In the genomic region with DNA sequence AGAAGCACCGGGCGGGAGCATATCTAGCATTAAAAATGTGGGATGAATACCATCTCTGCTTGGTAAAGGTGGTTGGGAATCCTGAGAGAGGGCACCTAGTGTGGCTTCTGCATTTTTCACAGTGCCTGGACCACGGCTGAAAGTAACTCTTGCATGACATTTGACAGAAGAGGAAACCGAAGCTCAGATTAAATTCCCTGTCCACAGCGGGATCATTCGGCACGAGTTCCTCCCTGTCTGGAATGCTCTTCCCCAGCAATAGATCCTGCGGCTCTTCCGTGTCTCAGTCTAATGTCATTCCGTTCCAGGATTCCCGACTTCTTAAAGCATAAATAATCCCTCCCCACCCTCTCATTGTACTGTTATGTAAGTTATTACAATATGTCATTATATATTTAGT, we compare ENCODE assay signal across 11 cellular contexts. TPM values are rescaled to one million over a fixed set of nuclear protein-coding genes. Genes with fewer than 3 reads are reported as not detected.
DNase-seq lines count a peak whose midpoint lies in the region; ATAC-seq and TF ChIP-seq lines count a peak whose summit lies in the region.
"Had no signal": no experiment of that assay in that cellular context is flagged by ENCODE, and none has a peak within 500 bp of the region (broad histone marks: within the 10 kb centered on the region; RNA-seq: fewer than 3 reads in every experiment).

No MANE protein-coding gene starts in this region.

- H4K20me1 ChIP-seq in neural progenitor cell (ENCODE audit: low read depth), result peaks cover 39% of the 10 kb centered on the region

- H3K79me2 ChIP-seq in neural progenitor cell (ENCODE audit: low read depth), result peaks cover 41% of the 10 kb centered on the region

- peaks cover 19% of the 10 kb centered on the region for H3K4me1 ChIP-seq in neural progenitor cell
- peaks cover 0 to 2% of the 10 kb centered on the region in 2 donors for H3K4me1 ChIP-seq in aorta (ENCODE audit: control insufficient read depth in 1 of 2, insufficient read depth in 2 of 2, low read length in 2 of 2)

- peak overlapping the region; percentile 97 for H3K4me3 Mint-ChIP-seq in activated naive CD8-positive, alpha-beta T cell treated with anti-CD3 and anti-CD28 coated beads for 36 hours
- H3K4me3 Mint-ChIP-seq in neural progenitor cell, result peak overlapping the region; percentile 96

- peak overlapping the region; percentile 86 for H3K4me3 ChIP-seq in Jurkat, Clone E6-1 (ENCODE audit: low read length)
- H3K4me3 ChIP-seq in neural progenitor cell (peak overlapping the region; percentile 97), aorta (ENCODE audit: low read length in 2 of 2) (peak overlapping the region in 1 of 2 donors; percentile 17)

- no peaks in the 10 kb centered on the region for H3K9me3 ChIP-seq in neural progenitor cell (ENCODE audit: low read depth)
- H3K9me3 ChIP-seq in aorta (ENCODE audit: control insufficient read depth, low read length), result no peaks in the 10 kb centered on the region
- H3K9me3 ChIP-seq: heart left ventricle had no signal

- H2AFZ ChIP-seq in neural progenitor cell (replicated peaks), result no peak overlapping the region

- intact Hi-C loops in aorta (cut with DNase I), result loop anchor here in 1 of 2 donors (2.0 kb wide), 1 partner anchor 55 kb away; the partner anchor contains the start of gene ADI1

- peak; percentile 37 for DNase-seq in DMS114 treated with DMSO at 0.1 percent for 48 hours (lab: John Stamatoyannopoulos, UW; ENCODE audit: unreplicated experiment)
- DNase-seq in Jurkat, Clone E6-1 (ENCODE audit: low read depth, low spot score), result no peak
- no peak for DNase-seq in activated naive CD8-positive, alpha-beta T cell treated with anti-CD3 and anti-CD28 coated beads for 36 hours
- DNase-seq in neural progenitor cell (ENCODE audit: low spot score), result no peak
- DNase-seq in OCI-M2 (lab: John Stamatoyannopoulos, UW; ENCODE audit: unreplicated experiment), result no peak
- DNase-seq in stimulated activated CD4-positive, alpha-beta T cell treated with anti-CD3 and anti-CD28 coated beads, Interleukin-4, amount 100 ng/mL, for 24 hours, result no peak
- no peak for DNase-seq in aorta
- no peak for DNase-seq in NCI-H2196 treated with DMSO at 0.1 percent for 48 hours (lab: John Stamatoyannopoulos, UW; ENCODE audit: unreplicated experiment)
- DNase-seq: heart left ventricle, mesenchymal stem cell, T-helper 9 cell had no signal

- no peak overlapping the region for H3K9ac ChIP-seq in neural progenitor cell

- no peak for TF ChIP-seq CTCF in neural progenitor cell (IDR thresholded peaks at IDR 0.05)

- H3K36me3 ChIP-seq in neural progenitor cell (peaks cover 27% of the 10 kb centered on the region), aorta (ENCODE audit: control insufficient read depth in 1 of 2, insufficient read depth in 2 of 2, low read length in 1 of 2) (peaks cover under 1 to 6% of the 10 kb centered on the region in 2 donors)

- H3K27ac ChIP-seq in neural progenitor cell (no peak overlapping the region), aorta (ENCODE audit: low read depth in 1 of 2, low read length in 2 of 2) (no peak overlapping the region)

- peaks cover 38% of the 10 kb centered on the region for H3K36me3 Mint-ChIP-seq in activated naive CD8-positive, alpha-beta T cell treated with anti-CD3 and anti-CD28 coated beads for 36 hours
- peaks cover 25% of the 10 kb centered on the region for H3K36me3 Mint-ChIP-seq in neural progenitor cell

- peak overlapping the region; percentile 43 for H3K4me2 ChIP-seq in neural progenitor cell

- 94 to 97% methylated on average over 11 of the region's 11 CpGs for WGBS in aorta, 2 donors

- no peak for ATAC-seq in aorta (ENCODE audit: low FRiP score)

- H3K27ac Mint-ChIP-seq in activated naive CD8-positive, alpha-beta T cell treated with anti-CD3 and anti-CD28 coated beads for 36 hours, result no peak overlapping the region
- no peak overlapping the region for H3K27ac Mint-ChIP-seq in neural progenitor cell

- H3K4me1 Mint-ChIP-seq in activated naive CD8-positive, alpha-beta T cell treated with anti-CD3 and anti-CD28 coated beads for 36 hours, result peaks cover 31% of the 10 kb centered on the region
- H3K4me1 Mint-ChIP-seq in neural progenitor cell, result peaks cover 27% of the 10 kb centered on the region

- no peaks in the 10 kb centered on the region for H3K27me3 Mint-ChIP-seq in activated naive CD8-positive, alpha-beta T cell treated with anti-CD3 and anti-CD28 coated beads for 36 hours
- H3K27me3 Mint-ChIP-seq in neural progenitor cell (ENCODE audit: insufficient read depth, low read depth), result no peaks in the 10 kb centered on the region

- H3K27me3 ChIP-seq in neural progenitor cell (no peaks in the 10 kb centered on the region), aorta (ENCODE audit: control insufficient read depth in 1 of 2, insufficient read depth in 2 of 2, low read length in 1 of 2) (no peaks in the 10 kb centered on the region)
- H3K27me3 ChIP-seq: heart left ventricle had no signal

- H3K9me3 Mint-ChIP-seq in activated naive CD8-positive, alpha-beta T cell treated with anti-CD3 and anti-CD28 coated beads for 36 hours, result no peaks in the 10 kb centered on the region
- no peaks in the 10 kb centered on the region for H3K9me3 Mint-ChIP-seq in neural progenitor cell

- peaks cover 23% of the 10 kb centered on the region for H3F3A ChIP-seq in neural progenitor cell (ENCODE audit: low read depth)

RNA-seq across cellular contexts. Expression of gene RPS7, which starts 0.9 kb away (rescaled TPM):
- polyA plus RNA-seq in Jurkat, Clone E6-1 (2012; ENCODE audit: insufficient read depth, insufficient read length), result 4,149 TPM
- 1,000 to 10,000 TPM; 1,614 to 1,631 TPM for total RNA-seq in activated naive CD8-positive, alpha-beta T cell treated with anti-CD3 and anti-CD28 coated beads for 36 hours
- total RNA-seq in neural progenitor cell (ENCODE audit: low replicate concordance), result 5,433 and 5,441 TPM in 2 replicates
- total RNA-seq in aorta, result 100 to 1,000 TPM; 840 to 917 TPM
- polyA plus RNA-seq in aorta, result 1,000 to 10,000 TPM; 1,928 to 3,519 TPM

RNA-seq across cellular contexts. Expression of gene RNASEH1, which starts 16.0 kb away (rescaled TPM):
- polyA plus RNA-seq in Jurkat, Clone E6-1 (2012; ENCODE audit: insufficient read depth, insufficient read length), result 60.7 TPM
- total RNA-seq in activated naive CD8-positive, alpha-beta T cell treated with anti-CD3 and anti-CD28 coated beads for 36 hours, result 10 to 100 TPM; 39.4 to 39.8 TPM
- total RNA-seq in neural progenitor cell (ENCODE audit: low replicate concordance) (26.8 and 28.2 TPM in 2 replicates), aorta (10 to 100 TPM; 19.9 to 20.1 TPM)
- polyA plus RNA-seq in aorta, result 10 to 100 TPM; 11.0 to 19.5 TPM

RNA-seq across cellular contexts. Expression of gene COLEC11, which starts 20.8 kb away (rescaled TPM):
- polyA plus RNA-seq in Jurkat, Clone E6-1 (2012; ENCODE audit: insufficient read depth, insufficient read length), result not detected
- under 1 TPM; 0.52 to 0.86 TPM for total RNA-seq in activated naive CD8-positive, alpha-beta T cell treated with anti-CD3 and anti-CD28 coated beads for 36 hours
- total RNA-seq in neural progenitor cell (ENCODE audit: low replicate concordance) (not detected in 2 replicates), aorta (1 to 10 TPM; 1.4 to 1.7 TPM)
- 10 to 100 TPM; 31.3 to 33.2 TPM for polyA plus RNA-seq in aorta

RNA-seq across cellular contexts. Expression of gene ADI1, which starts 54.8 kb away (rescaled TPM):
- polyA plus RNA-seq in Jurkat, Clone E6-1 (2012; ENCODE audit: insufficient read depth, insufficient read length), result 47.0 TPM
- 10 to 100 TPM; 22.8 to 23.7 TPM for total RNA-seq in activated naive CD8-positive, alpha-beta T cell treated with anti-CD3 and anti-CD28 coated beads for 36 hours
- total RNA-seq in neural progenitor cell (ENCODE audit: low replicate concordance), result 19.0 and 29.3 TPM in 2 replicates
- 10 to 100 TPM; 63.7 to 70.7 TPM for total RNA-seq in aorta
- polyA plus RNA-seq in aorta, result 100 to 1,000 TPM; 158 to 206 TPM
